11 cellular contexts compared by ENCODE assay signal in genomic region chr2:232013701-232014353, GRCh38. TPM values are rescaled to one million over a fixed set of nuclear protein-coding genes. Genes with fewer than 3 reads are reported as not detected.
DNase-seq lines count a peak whose midpoint lies in the region; ATAC-seq lines count a peak whose summit lies in the region.
"Had no signal": no experiment of that assay in that cellular context is flagged by ENCODE, and none has a peak within 500 bp of the region (broad histone marks: within the 10 kb centered on the region; RNA-seq: fewer than 3 reads in every experiment).

No MANE protein-coding gene starts in this region.

- no peaks in the 10 kb centered on the region for H3K27me3 Mint-ChIP-seq in activated T-cell treated with anti-CD3 and anti-CD28 coated beads, Interleukin-2, amount 50 U/mL, for 72 hours (ENCODE audit: low read depth)
- H3K27me3 Mint-ChIP-seq in activated T-cell treated with anti-CD3 and anti-CD28 coated beads, Interleukin-2, amount 50 U/mL, for 24 hours = no peaks in the 10 kb centered on the region
- H3K27me3 Mint-ChIP-seq: effector memory CD8-positive, alpha-beta T cell had no signal

- H3K9me3 Mint-ChIP-seq in activated T-cell treated with anti-CD3 and anti-CD28 coated beads, Interleukin-2, amount 50 U/mL, for 72 hours = no peaks in the 10 kb centered on the region
- H3K9me3 Mint-ChIP-seq in activated T-cell treated with anti-CD3 and anti-CD28 coated beads, Interleukin-2, amount 50 U/mL, for 24 hours = no peaks in the 10 kb centered on the region
- no peaks in the 10 kb centered on the region for H3K9me3 Mint-ChIP-seq in stimulated activated effector memory CD8-positive, alpha-beta T cell treated with anti-CD3 and anti-CD28 coated beads, Interleukin-12 subunit alpha, Interleukin-12 subunit beta, amount 100 ng/mL, for 72 hours
- H3K9me3 Mint-ChIP-seq: effector memory CD8-positive, alpha-beta T cell; GM23338 had no signal

- H3K4me3 Mint-ChIP-seq in activated T-cell treated with anti-CD3 and anti-CD28 coated beads, Interleukin-2, amount 50 U/mL, for 72 hours = no peak overlapping the region
- no peak overlapping the region for H3K4me3 Mint-ChIP-seq in activated T-cell treated with anti-CD3 and anti-CD28 coated beads, Interleukin-2, amount 50 U/mL, for 24 hours
- H3K4me3 Mint-ChIP-seq in stimulated activated effector memory CD8-positive, alpha-beta T cell treated with anti-CD3 and anti-CD28 coated beads, Interleukin-12 subunit alpha, Interleukin-12 subunit beta, amount 100 ng/mL, for 72 hours = no peak overlapping the region
- H3K4me3 Mint-ChIP-seq: effector memory CD8-positive, alpha-beta T cell; GM23338 had no signal

- H3K36me3 Mint-ChIP-seq in activated T-cell treated with anti-CD3 and anti-CD28 coated beads, Interleukin-2, amount 50 U/mL, for 72 hours (ENCODE audit: insufficient read depth in 2 of 2) = peaks cover 7 to 12% of the 10 kb centered on the region in 2 donors
- H3K36me3 Mint-ChIP-seq in activated T-cell treated with anti-CD3 and anti-CD28 coated beads, Interleukin-2, amount 50 U/mL, for 24 hours (ENCODE audit: low read depth) = peaks cover 44% of the 10 kb centered on the region
- H3K36me3 Mint-ChIP-seq in stimulated activated effector memory CD8-positive, alpha-beta T cell treated with anti-CD3 and anti-CD28 coated beads, Interleukin-12 subunit alpha, Interleukin-12 subunit beta, amount 100 ng/mL, for 72 hours = peaks cover 21% of the 10 kb centered on the region

- peak; percentile 47 to 59 for ATAC-seq in activated T-cell treated with anti-CD3 and anti-CD28 coated beads, Interleukin-2, amount 50 U/mL, for 72 hours (replicated peaks in 1 of 2)
- peak; percentile 60 for ATAC-seq in stimulated activated effector memory CD8-positive, alpha-beta T cell treated with anti-CD3 and anti-CD28 coated beads, Interleukin-12 subunit alpha, Interleukin-12 subunit beta, amount 100 ng/mL, for 72 hours
- ATAC-seq in HG03045 (IDR thresholded peaks at IDR 0.05; ENCODE audit: unreplicated experiment) (no peak), GM21423 (IDR thresholded peaks at IDR 0.05; ENCODE audit: unreplicated experiment) (no peak)
- ATAC-seq: effector memory CD8-positive, alpha-beta T cell had no signal

- H3K4me1 Mint-ChIP-seq in activated T-cell treated with anti-CD3 and anti-CD28 coated beads, Interleukin-2, amount 50 U/mL, for 72 hours (ENCODE audit: low read depth) = peaks cover 16% of the 10 kb centered on the region
- H3K4me1 Mint-ChIP-seq in activated T-cell treated with anti-CD3 and anti-CD28 coated beads, Interleukin-2, amount 50 U/mL, for 24 hours (ENCODE audit: low read depth) = peaks cover 21% of the 10 kb centered on the region
- H3K4me1 Mint-ChIP-seq in stimulated activated effector memory CD8-positive, alpha-beta T cell treated with anti-CD3 and anti-CD28 coated beads, Interleukin-12 subunit alpha, Interleukin-12 subunit beta, amount 100 ng/mL, for 72 hours = peaks cover 16% of the 10 kb centered on the region

- peak in 1 of 2 donors; percentile 11 for DNase-seq in activated T-cell treated with anti-CD3 and anti-CD28 coated beads, Interleukin-2, amount 50 U/mL, for 72 hours
- no peak for DNase-seq in activated T-cell treated with anti-CD3 and anti-CD28 coated beads, Interleukin-2, amount 50 U/mL, for 24 hours
- DNase-seq in NCI-H2196 (lab: John Stamatoyannopoulos, UW; ENCODE audit: unreplicated experiment) = peak; percentile 10
- peak; percentile 44 for DNase-seq in brain pericyte (ENCODE audit: low read depth, low spot score)
- no peak for DNase-seq in stimulated activated effector memory CD8-positive, alpha-beta T cell treated with anti-CD3 and anti-CD28 coated beads, Interleukin-12 subunit alpha, Interleukin-12 subunit beta, amount 100 ng/mL, for 72 hours (ENCODE audit: low spot score in 2 of 2)
- DNase-seq in mucosa of gallbladder (ENCODE audit: low spot score) = no peak
- DNase-seq: effector memory CD8-positive, alpha-beta T cell; NCI-H1436 treated with DMSO at 0.1 percent for 48 hours had no signal

- no peak overlapping the region for H3K27ac Mint-ChIP-seq in activated T-cell treated with anti-CD3 and anti-CD28 coated beads, Interleukin-2, amount 50 U/mL, for 72 hours
- no peak overlapping the region for H3K27ac Mint-ChIP-seq in activated T-cell treated with anti-CD3 and anti-CD28 coated beads, Interleukin-2, amount 50 U/mL, for 24 hours
- no peak overlapping the region for H3K27ac Mint-ChIP-seq in stimulated activated effector memory CD8-positive, alpha-beta T cell treated with anti-CD3 and anti-CD28 coated beads, Interleukin-12 subunit alpha, Interleukin-12 subunit beta, amount 100 ng/mL, for 72 hours
- H3K27ac Mint-ChIP-seq: effector memory CD8-positive, alpha-beta T cell; GM23338 had no signal

RNA-seq across cellular contexts. Expression of gene DIS3L2, which starts 52.3 kb away (rescaled TPM):
- 10 to 100 TPM; 28.8 to 38.3 TPM for total RNA-seq in activated T-cell treated with anti-CD3 and anti-CD28 coated beads, Interleukin-2, amount 50 U/mL, for 72 hours
- 36.3 TPM for total RNA-seq in mucosa of gallbladder

Comparison
In these comparisons a context has a peak if more than half of its experiments do, and no peak if none do; other contexts are left out.
1. ATAC-seq: peak in activated T-cell treated with anti-CD3 and anti-CD28 coated beads, Interleukin-2, amount 50 U/mL, for 72 hours (2 of 2) and stimulated activated effector memory CD8-positive, alpha-beta T cell treated with anti-CD3 and anti-CD28 coated beads, Interleukin-12 subunit alpha, Interleukin-12 subunit beta, amount 100 ng/mL, for 72 hours (single experiment); none in HG03045 (single experiment) and GM21423 (single experiment).
2. DNase-seq: peak in NCI-H2196 (single experiment) and brain pericyte (single experiment); none in activated T-cell treated with anti-CD3 and anti-CD28 coated beads, Interleukin-2, amount 50 U/mL, for 24 hours (single experiment), stimulated activated effector memory CD8-positive, alpha-beta T cell treated with anti-CD3 and anti-CD28 coated beads, Interleukin-12 subunit alpha, Interleukin-12 subunit beta, amount 100 ng/mL, for 72 hours (0 of 2) and mucosa of gallbladder (single experiment).